1 cellular context compared by ENCODE assay signal in genomic region chr3:134496481-134497071, GRCh38.
TF ChIP-seq lines count a peak whose summit lies in the region.

No MANE protein-coding gene starts in this region.

TF ChIP-seq in K562, 482 proteins besides CTCF, POLR2A, EP300 and RAD21 (continued from another document and continues in another):
- TF ChIP-seq ZNF318 (IDR thresholded peaks at IDR 0.05; ENCODE audit: borderline replicate concordance in 1 of 2, low read depth in 1 of 2) (peak in 1 of 2 experiments; percentile 67; a peak in 1 of 4 replicates), ERF (CRISPR knock-in tag; IDR thresholded peaks at IDR 0.05) (peak; percentile 57; the same call in 1 of the 2 replicates), HDAC8 (tag; IDR thresholded peaks at IDR 0.05) (peak; percentile 68; the same call in 1 of the 2 replicates), MBD1 (CRISPR knock-in tag; IDR thresholded peaks at IDR 0.05) (no peak), ZNF583 (CRISPR knock-in tag; IDR thresholded peaks at IDR 0.05) (peak; percentile 93), SRSF3 (IDR thresholded peaks at IDR 0.05; ENCODE audit: insufficient read depth, low read length) (no peak), PTBP1 (IDR thresholded peaks at IDR 0.05; ENCODE audit: low read depth, low read length) (no peak), ZNF354B (CRISPR knock-in tag; IDR thresholded peaks at IDR 0.05) (peak; percentile 79), SIRT6 (IDR thresholded peaks at IDR 0.05; ENCODE audit: low read depth, low read length) (no peak), SMAD4 (CRISPR knock-in tag; conservative IDR thresholded peaks at IDR 0.05) (peak; percentile 92), DDX20 (tag; IDR thresholded peaks at IDR 0.05; ENCODE audit: low read depth) (peak; percentile 91), L3MBTL2 (IDR thresholded peaks at IDR 0.05) (no peak), E2F3 (CRISPR knock-in tag; IDR thresholded peaks at IDR 0.05) (peak; percentile 56), ZNF76 (CRISPR knock-in tag; IDR thresholded peaks at IDR 0.05; ENCODE audit: borderline replicate concordance) (0 out of 2 replicates have a peak, but pooled peaks have one; percentile 57), RBFOX2 (IDR thresholded peaks at IDR 0.05; ENCODE audit: low read depth, low read length) (no peak), OTX1 (CRISPR knock-in tag; IDR thresholded peaks at IDR 0.05) (peak; percentile 49; the same call in 1 of the 2 replicates), ZNF699 (CRISPR knock-in tag; IDR thresholded peaks at IDR 0.05; ENCODE audit: insufficient replicate concordance) (peak; percentile 64), CBX8 (IDR thresholded peaks at IDR 0.05; ENCODE audit: borderline replicate concordance, extremely low read depth, low read depth, low read length, poor library complexity, severe bottlenecking) (no peak), NFXL1 (CRISPR knock-in tag; IDR thresholded peaks at IDR 0.05) (peak; percentile 63; the same call in 1 of the 2 replicates), ZNF23 (CRISPR knock-in tag; IDR thresholded peaks at IDR 0.05) (peak; percentile 74; the same call in 1 of the 2 replicates), NCOA1 (IDR thresholded peaks at IDR 0.05; ENCODE audit: low read depth) (0 out of 2 replicates have a peak, but pooled peaks have one; percentile 29), HMG20B (CRISPR knock-in tag; IDR thresholded peaks at IDR 0.05) (no peak), FOXP1 (CRISPR knock-in tag; IDR thresholded peaks at IDR 0.05) (no peak), ZNF197 (CRISPR knock-in tag; IDR thresholded peaks at IDR 0.05; ENCODE audit: low read depth) (peak; percentile 97), HIVEP1 (CRISPR knock-in tag; IDR thresholded peaks at IDR 0.05) (0 out of 2 replicates have a peak, but pooled peaks have one; percentile 78)
- TF ChIP-seq, protein P1, sequence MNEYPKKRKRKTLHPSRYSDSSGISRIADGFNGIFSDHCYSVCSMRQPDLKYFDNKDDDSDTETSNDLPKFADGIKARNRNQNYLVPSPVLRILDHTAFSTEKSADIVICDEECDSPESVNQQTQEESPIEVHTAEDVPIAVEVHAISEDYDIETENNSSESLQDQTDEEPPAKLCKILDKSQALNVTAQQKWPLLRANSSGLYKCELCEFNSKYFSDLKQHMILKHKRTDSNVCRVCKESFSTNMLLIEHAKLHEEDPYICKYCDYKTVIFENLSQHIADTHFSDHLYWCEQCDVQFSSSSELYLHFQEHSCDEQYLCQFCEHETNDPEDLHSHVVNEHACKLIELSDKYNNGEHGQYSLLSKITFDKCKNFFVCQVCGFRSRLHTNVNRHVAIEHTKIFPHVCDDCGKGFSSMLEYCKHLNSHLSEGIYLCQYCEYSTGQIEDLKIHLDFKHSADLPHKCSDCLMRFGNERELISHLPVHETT (CRISPR knock-in tag; conservative IDR thresholded peaks at IDR 0.05 in 1 of 2, IDR thresholded peaks at IDR 0.05 in 1 of 2) = peak in 1 of 2 experiments; percentile 90; a peak in 2 of 4 replicates
- TF ChIP-seq, protein P2, sequence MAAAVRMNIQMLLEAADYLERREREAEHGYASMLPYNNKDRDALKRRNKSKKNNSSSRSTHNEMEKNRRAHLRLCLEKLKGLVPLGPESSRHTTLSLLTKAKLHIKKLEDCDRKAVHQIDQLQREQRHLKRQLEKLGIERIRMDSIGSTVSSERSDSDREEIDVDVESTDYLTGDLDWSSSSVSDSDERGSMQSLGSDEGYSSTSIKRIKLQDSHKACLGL (CRISPR knock-in tag; IDR thresholded peaks at IDR 0.05; ENCODE audit: borderline replicate concordance, poor library complexity, severe bottlenecking) = peak; percentile 69
- TF ChIP-seq, protein P3, sequence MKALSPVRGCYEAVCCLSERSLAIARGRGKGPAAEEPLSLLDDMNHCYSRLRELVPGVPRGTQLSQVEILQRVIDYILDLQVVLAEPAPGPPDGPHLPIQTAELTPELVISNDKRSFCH (CRISPR knock-in tag; IDR thresholded peaks at IDR 0.05) = 0 out of 2 replicates have a peak, but pooled peaks have one; percentile 57
- TF ChIP-seq, protein P3 (tag; IDR thresholded peaks at IDR 0.05) = peak; percentile 96
- TF ChIP-seq, protein P4, sequence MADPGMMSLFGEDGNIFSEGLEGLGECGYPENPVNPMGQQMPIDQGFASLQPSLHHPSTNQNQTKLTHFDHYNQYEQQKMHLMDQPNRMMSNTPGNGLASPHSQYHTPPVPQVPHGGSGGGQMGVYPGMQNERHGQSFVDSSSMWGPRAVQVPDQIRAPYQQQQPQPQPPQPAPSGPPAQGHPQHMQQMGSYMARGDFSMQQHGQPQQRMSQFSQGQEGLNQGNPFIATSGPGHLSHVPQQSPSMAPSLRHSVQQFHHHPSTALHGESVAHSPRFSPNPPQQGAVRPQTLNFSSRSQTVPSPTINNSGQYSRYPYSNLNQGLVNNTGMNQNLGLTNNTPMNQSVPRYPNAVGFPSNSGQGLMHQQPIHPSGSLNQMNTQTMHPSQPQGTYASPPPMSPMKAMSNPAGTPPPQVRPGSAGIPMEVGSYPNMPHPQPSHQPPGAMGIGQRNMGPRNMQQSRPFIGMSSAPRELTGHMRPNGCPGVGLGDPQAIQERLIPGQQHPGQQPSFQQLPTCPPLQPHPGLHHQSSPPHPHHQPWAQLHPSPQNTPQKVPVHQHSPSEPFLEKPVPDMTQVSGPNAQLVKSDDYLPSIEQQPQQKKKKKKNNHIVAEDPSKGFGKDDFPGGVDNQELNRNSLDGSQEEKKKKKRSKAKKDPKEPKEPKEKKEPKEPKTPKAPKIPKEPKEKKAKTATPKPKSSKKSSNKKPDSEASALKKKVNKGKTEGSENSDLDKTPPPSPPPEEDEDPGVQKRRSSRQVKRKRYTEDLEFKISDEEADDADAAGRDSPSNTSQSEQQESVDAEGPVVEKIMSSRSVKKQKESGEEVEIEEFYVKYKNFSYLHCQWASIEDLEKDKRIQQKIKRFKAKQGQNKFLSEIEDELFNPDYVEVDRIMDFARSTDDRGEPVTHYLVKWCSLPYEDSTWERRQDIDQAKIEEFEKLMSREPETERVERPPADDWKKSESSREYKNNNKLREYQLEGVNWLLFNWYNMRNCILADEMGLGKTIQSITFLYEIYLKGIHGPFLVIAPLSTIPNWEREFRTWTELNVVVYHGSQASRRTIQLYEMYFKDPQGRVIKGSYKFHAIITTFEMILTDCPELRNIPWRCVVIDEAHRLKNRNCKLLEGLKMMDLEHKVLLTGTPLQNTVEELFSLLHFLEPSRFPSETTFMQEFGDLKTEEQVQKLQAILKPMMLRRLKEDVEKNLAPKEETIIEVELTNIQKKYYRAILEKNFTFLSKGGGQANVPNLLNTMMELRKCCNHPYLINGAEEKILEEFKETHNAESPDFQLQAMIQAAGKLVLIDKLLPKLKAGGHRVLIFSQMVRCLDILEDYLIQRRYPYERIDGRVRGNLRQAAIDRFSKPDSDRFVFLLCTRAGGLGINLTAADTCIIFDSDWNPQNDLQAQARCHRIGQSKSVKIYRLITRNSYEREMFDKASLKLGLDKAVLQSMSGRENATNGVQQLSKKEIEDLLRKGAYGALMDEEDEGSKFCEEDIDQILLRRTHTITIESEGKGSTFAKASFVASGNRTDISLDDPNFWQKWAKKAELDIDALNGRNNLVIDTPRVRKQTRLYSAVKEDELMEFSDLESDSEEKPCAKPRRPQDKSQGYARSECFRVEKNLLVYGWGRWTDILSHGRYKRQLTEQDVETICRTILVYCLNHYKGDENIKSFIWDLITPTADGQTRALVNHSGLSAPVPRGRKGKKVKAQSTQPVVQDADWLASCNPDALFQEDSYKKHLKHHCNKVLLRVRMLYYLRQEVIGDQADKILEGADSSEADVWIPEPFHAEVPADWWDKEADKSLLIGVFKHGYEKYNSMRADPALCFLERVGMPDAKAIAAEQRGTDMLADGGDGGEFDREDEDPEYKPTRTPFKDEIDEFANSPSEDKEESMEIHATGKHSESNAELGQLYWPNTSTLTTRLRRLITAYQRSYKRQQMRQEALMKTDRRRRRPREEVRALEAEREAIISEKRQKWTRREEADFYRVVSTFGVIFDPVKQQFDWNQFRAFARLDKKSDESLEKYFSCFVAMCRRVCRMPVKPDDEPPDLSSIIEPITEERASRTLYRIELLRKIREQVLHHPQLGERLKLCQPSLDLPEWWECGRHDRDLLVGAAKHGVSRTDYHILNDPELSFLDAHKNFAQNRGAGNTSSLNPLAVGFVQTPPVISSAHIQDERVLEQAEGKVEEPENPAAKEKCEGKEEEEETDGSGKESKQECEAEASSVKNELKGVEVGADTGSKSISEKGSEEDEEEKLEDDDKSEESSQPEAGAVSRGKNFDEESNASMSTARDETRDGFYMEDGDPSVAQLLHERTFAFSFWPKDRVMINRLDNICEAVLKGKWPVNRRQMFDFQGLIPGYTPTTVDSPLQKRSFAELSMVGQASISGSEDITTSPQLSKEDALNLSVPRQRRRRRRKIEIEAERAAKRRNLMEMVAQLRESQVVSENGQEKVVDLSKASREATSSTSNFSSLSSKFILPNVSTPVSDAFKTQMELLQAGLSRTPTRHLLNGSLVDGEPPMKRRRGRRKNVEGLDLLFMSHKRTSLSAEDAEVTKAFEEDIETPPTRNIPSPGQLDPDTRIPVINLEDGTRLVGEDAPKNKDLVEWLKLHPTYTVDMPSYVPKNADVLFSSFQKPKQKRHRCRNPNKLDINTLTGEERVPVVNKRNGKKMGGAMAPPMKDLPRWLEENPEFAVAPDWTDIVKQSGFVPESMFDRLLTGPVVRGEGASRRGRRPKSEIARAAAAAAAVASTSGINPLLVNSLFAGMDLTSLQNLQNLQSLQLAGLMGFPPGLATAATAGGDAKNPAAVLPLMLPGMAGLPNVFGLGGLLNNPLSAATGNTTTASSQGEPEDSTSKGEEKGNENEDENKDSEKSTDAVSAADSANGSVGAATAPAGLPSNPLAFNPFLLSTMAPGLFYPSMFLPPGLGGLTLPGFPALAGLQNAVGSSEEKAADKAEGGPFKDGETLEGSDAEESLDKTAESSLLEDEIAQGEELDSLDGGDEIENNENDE (IDR thresholded peaks at IDR 0.05; ENCODE audit: low read depth, low read length) = no peak
